Comparison of ENCODE assay signal across 1 cellular context in the genomic region with DNA sequence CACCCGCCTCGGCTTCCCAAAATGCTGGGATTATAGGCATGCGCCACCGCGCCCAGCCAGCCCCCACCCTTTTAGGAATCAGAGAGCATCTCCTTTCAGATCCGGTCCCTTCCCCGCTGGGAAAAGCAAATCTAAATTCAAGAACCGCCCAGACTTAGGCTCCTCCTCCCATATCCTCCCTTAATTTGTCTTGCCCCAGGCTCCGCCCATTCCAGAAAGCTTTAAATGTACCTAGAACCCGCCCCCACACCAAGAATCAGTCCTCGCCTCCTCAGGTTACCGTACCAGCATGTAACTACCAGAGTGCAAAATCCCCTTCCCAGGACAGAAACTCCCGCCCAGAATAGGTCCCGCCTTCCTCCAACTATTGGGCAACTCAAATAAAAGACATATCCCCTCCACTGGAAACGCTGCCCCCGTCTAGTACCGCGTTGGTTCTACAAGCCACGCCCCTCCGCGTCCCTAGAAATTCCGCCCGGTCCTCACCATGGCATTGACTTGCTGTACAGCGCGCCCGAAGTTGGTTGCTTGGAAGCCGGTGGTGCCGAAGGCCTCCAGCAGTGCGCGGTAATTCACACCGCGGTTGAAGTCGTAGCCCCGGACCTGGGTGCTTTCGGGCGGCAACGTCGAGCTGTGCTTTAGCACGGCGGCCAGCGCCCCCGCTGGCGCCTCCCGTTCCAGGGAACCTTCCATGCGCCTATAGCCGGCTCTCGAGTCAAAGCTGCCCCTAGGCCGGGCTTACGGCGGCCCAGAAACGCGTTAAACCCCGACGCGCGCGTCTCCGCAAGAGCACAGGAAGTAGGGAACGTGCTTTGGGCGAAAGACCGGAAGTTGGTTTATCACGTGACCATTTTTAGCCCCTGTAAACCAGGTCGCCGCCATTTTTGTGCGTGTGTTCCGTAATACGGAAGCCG.
TF ChIP-seq lines count a peak whose summit lies in the region.

Gene DHPS (minus strand): TSS at position 807 of the 914 bp plus-strand sequence. CDS start 114 bp downstream, at position 693.

TF ChIP-seq in HepG2, 621 proteins besides CTCF, POLR2A, EP300 and RAD21 (continued from another document and continues in another):
- TF ChIP-seq, protein P1, sequence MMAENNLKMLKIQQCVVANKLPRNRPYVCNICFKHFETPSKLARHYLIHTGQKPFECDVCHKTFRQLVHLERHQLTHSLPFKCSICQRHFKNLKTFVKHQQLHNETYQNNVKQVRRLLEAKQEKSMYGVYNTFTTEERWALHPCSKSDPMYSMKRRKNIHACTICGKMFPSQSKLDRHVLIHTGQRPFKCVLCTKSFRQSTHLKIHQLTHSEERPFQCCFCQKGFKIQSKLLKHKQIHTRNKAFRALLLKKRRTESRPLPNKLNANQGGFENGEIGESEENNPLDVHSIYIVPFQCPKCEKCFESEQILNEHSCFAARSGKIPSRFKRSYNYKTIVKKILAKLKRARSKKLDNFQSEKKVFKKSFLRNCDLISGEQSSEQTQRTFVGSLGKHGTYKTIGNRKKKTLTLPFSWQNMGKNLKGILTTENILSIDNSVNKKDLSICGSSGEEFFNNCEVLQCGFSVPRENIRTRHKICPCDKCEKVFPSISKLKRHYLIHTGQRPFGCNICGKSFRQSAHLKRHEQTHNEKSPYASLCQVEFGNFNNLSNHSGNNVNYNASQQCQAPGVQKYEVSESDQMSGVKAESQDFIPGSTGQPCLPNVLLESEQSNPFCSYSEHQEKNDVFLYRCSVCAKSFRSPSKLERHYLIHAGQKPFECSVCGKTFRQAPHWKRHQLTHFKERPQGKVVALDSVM (CRISPR knock-in tag; IDR thresholded peaks at IDR 0.05): 0 out of 2 replicates have a peak, but pooled peaks have one; percentile 25
- peak; percentile 51 for TF ChIP-seq ZNF746 (CRISPR knock-in tag; IDR thresholded peaks at IDR 0.05)
- TF ChIP-seq SP4 (CRISPR knock-in tag; IDR thresholded peaks at IDR 0.05): peak; percentile 52; the same call in 1 of the 2 replicates
- peak; percentile 40; the same call in 1 of the 2 replicates for TF ChIP-seq ZBTB26 (CRISPR knock-in tag; IDR thresholded peaks at IDR 0.05; ENCODE audit: borderline replicate concordance)
- peak; percentile 78 for TF ChIP-seq ATF7-NPFF (CRISPR knock-in tag; IDR thresholded peaks at IDR 0.05; ENCODE audit: low read depth)
- TF ChIP-seq FIP1L1 (IDR thresholded peaks at IDR 0.05; ENCODE audit: borderline replicate concordance, insufficient read depth, low read depth, low read length): 0 out of 2 replicates have a peak, but pooled peaks have one; percentile 64
- TF ChIP-seq CHD2 (IDR thresholded peaks at IDR 0.05; ENCODE audit: low read depth, low read length): peak; percentile 74
- TF ChIP-seq, protein P2, sequence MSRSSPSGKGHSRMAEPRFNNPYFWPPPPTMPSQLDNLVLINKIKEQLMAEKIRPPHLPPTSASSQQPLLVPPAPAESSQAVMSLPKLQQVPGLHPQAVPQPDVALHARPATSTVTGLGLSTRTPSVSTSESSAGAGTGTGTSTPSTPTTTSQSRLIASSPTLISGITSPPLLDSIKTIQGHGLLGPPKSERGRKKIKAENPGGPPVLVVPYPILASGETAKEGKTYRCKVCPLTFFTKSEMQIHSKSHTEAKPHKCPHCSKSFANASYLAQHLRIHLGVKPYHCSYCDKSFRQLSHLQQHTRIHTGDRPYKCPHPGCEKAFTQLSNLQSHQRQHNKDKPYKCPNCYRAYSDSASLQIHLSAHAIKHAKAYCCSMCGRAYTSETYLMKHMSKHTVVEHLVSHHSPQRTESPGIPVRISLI (CRISPR knock-in tag; IDR thresholded peaks at IDR 0.05; ENCODE audit: borderline replicate concordance): peak; percentile 99
- TF ChIP-seq HOXD1 (CRISPR knock-in tag; IDR thresholded peaks at IDR 0.05): 0 out of 2 replicates have a peak, but pooled peaks have one; percentile 61
- TF ChIP-seq ISL2 (CRISPR knock-in tag; IDR thresholded peaks at IDR 0.05): peak; percentile 35; the same call in 1 of the 2 replicates
- TF ChIP-seq, protein P3, sequence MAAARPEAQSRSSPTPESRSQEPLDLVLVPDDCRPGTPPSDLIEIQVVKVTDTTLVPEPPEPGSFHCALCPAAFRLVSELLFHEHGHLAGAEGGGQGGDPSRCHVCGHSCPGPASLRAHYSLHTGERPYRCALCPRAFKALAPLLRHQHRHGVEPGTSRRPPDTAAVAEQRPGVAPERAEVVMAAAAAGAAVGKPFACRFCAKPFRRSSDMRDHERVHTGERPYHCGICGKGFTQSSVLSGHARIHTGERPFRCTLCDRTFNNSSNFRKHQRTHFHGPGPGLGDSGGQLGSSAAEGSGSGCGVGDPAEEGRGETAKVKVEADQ (CRISPR knock-in tag; IDR thresholded peaks at IDR 0.05; ENCODE audit: borderline replicate concordance): 0 out of 2 replicates have a peak, but pooled peaks have one; percentile 20
- TF ChIP-seq NCOA2 (CRISPR knock-in tag; IDR thresholded peaks at IDR 0.05): 0 out of 2 replicates have a peak, but pooled peaks have one; percentile 11
- TF ChIP-seq, protein P4, sequence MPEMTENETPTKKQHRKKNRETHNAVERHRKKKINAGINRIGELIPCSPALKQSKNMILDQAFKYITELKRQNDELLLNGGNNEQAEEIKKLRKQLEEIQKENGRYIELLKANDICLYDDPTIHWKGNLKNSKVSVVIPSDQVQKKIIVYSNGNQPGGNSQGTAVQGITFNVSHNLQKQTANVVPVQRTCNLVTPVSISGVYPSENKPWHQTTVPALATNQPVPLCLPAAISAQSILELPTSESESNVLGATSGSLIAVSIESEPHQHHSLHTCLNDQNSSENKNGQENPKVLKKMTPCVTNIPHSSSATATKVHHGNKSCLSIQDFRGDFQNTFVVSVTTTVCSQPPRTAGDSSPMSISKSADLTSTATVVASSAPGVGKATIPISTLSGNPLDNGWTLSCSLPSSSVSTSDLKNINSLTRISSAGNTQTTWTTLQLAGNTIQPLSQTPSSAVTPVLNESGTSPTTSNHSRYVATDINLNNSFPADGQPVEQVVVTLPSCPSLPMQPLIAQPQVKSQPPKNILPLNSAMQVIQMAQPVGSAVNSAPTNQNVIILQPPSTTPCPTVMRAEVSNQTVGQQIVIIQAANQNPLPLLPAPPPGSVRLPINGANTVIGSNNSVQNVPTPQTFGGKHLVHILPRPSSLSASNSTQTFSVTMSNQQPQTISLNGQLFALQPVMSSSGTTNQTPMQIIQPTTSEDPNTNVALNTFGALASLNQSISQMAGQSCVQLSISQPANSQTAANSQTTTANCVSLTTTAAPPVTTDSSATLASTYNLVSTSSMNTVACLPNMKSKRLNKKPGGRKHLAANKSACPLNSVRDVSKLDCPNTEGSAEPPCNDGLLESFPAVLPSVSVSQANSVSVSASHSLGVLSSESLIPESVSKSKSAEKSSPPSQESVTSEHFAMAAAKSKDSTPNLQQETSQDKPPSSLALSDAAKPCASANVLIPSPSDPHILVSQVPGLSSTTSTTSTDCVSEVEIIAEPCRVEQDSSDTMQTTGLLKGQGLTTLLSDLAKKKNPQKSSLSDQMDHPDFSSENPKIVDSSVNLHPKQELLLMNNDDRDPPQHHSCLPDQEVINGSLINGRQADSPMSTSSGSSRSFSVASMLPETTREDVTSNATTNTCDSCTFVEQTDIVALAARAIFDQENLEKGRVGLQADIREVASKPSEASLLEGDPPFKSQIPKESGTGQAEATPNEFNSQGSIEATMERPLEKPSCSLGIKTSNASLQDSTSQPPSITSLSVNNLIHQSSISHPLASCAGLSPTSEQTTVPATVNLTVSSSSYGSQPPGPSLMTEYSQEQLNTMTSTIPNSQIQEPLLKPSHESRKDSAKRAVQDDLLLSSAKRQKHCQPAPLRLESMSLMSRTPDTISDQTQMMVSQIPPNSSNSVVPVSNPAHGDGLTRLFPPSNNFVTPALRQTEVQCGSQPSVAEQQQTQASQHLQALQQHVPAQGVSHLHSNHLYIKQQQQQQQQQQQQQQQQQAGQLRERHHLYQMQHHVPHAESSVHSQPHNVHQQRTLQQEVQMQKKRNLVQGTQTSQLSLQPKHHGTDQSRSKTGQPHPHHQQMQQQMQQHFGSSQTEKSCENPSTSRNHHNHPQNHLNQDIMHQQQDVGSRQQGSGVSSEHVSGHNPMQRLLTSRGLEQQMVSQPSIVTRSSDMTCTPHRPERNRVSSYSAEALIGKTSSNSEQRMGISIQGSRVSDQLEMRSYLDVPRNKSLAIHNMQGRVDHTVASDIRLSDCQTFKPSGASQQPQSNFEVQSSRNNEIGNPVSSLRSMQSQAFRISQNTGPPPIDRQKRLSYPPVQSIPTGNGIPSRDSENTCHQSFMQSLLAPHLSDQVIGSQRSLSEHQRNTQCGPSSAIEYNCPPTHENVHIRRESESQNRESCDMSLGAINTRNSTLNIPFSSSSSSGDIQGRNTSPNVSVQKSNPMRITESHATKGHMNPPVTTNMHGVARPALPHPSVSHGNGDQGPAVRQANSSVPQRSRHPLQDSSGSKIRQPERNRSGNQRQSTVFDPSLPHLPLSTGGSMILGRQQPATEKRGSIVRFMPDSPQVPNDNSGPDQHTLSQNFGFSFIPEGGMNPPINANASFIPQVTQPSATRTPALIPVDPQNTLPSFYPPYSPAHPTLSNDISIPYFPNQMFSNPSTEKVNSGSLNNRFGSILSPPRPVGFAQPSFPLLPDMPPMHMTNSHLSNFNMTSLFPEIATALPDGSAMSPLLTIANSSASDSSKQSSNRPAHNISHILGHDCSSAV (CRISPR knock-in tag; IDR thresholded peaks at IDR 0.05; ENCODE audit: borderline replicate concordance): no peak
- peak; percentile 72 for TF ChIP-seq POGK (CRISPR knock-in tag; conservative IDR thresholded peaks at IDR 0.05)
- peak; percentile 84 for TF ChIP-seq RNF2 (conservative IDR thresholded peaks at IDR 0.05; ENCODE audit: low read depth)
- 0 out of 2 replicates have a peak, but pooled peaks have one; percentile 44 for TF ChIP-seq ZNF569 (CRISPR knock-in tag; IDR thresholded peaks at IDR 0.05; ENCODE audit: borderline replicate concordance)
- 0 out of 2 replicates have a peak, but pooled peaks have one; percentile 41 for TF ChIP-seq ZNF850 (CRISPR knock-in tag; conservative IDR thresholded peaks at IDR 0.05)
- TF ChIP-seq ZNF564 (CRISPR knock-in tag; IDR thresholded peaks at IDR 0.05): 0 out of 2 replicates have a peak, but pooled peaks have one; percentile 66
- no peak for TF ChIP-seq NPAS2 (CRISPR knock-in tag; IDR thresholded peaks at IDR 0.05; ENCODE audit: borderline replicate concordance)
- TF ChIP-seq, protein P5, sequence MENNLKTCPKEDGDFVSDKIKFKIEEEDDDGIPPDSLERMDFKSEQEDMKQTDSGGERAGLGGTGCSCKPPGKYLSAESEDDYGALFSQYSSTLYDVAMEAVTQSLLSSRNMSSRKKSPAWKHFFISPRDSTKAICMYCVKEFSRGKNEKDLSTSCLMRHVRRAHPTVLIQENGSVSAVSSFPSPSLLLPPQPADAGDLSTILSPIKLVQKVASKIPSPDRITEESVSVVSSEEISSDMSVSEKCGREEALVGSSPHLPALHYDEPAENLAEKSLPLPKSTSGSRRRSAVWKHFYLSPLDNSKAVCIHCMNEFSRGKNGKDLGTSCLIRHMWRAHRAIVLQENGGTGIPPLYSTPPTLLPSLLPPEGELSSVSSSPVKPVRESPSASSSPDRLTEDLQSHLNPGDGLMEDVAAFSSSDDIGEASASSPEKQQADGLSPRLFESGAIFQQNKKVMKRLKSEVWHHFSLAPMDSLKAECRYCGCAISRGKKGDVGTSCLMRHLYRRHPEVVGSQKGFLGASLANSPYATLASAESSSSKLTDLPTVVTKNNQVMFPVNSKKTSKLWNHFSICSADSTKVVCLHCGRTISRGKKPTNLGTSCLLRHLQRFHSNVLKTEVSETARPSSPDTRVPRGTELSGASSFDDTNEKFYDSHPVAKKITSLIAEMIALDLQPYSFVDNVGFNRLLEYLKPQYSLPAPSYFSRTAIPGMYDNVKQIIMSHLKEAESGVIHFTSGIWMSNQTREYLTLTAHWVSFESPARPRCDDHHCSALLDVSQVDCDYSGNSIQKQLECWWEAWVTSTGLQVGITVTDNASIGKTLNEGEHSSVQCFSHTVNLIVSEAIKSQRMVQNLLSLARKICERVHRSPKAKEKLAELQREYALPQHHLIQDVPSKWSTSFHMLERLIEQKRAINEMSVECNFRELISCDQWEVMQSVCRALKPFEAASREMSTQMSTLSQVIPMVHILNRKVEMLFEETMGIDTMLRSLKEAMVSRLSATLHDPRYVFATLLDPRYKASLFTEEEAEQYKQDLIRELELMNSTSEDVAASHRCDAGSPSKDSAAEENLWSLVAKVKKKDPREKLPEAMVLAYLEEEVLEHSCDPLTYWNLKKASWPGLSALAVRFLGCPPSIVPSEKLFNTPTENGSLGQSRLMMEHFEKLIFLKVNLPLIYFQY (CRISPR knock-in tag; IDR thresholded peaks at IDR 0.05; ENCODE audit: borderline replicate concordance): no peak
- no peak; the same call in 1 of the 2 replicates for TF ChIP-seq ZNF878 (CRISPR knock-in tag; IDR thresholded peaks at IDR 0.05)
- TF ChIP-seq NFATC3 (CRISPR knock-in tag; IDR thresholded peaks at IDR 0.05): peak; percentile 37; the same call in 1 of the 2 replicates
- no peak for TF ChIP-seq ZBTB1 (CRISPR knock-in tag; IDR thresholded peaks at IDR 0.05; ENCODE audit: borderline replicate concordance)
- TF ChIP-seq ZC3H4 (CRISPR knock-in tag; IDR thresholded peaks at IDR 0.05; ENCODE audit: borderline replicate concordance): peak; percentile 45; the same call in 1 of the 2 replicates
- TF ChIP-seq, protein P6, sequence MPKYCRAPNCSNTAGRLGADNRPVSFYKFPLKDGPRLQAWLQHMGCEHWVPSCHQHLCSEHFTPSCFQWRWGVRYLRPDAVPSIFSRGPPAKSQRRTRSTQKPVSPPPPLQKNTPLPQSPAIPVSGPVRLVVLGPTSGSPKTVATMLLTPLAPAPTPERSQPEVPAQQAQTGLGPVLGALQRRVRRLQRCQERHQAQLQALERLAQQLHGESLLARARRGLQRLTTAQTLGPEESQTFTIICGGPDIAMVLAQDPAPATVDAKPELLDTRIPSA (CRISPR knock-in tag; IDR thresholded peaks at IDR 0.05; ENCODE audit: borderline replicate concordance): peak; percentile 50; the same call in 1 of the 2 replicates
- TF ChIP-seq ZNF251 (CRISPR knock-in tag; IDR thresholded peaks at IDR 0.05): no peak
- no peak for TF ChIP-seq SUZ12 (IDR thresholded peaks at IDR 0.05; ENCODE audit: low read depth, low read length)
- peak; percentile 28; the same call in 1 of the 2 replicates for TF ChIP-seq ZNF788 (CRISPR knock-in tag; IDR thresholded peaks at IDR 0.05; ENCODE audit: borderline replicate concordance)
